Comparison of ENCODE assay signal across 8 cellular contexts in genomic region chr13:80338781-80339577, GRCh38. TPM values are rescaled to one million over a fixed set of nuclear protein-coding genes. Genes with fewer than 3 reads are reported as not detected.
DNase-seq lines count a peak whose midpoint lies in the region; TF ChIP-seq lines count a peak whose summit lies in the region.

No MANE protein-coding gene starts in this region.

- TF ChIP-seq CTCF in BE2C (IDR thresholded peaks at IDR 0.05; ENCODE audit: low read depth, low read length) = peak; percentile 21

- H3K9me3 Mint-ChIP-seq in activated naive CD4-positive, alpha-beta T cell treated with anti-CD3 and anti-CD28 coated beads for 36 hours = no peaks in the 10 kb centered on the region

- CTCF ChIA-PET in activated naive CD4-positive, alpha-beta T cell treated with anti-CD3 and anti-CD28 coated beads for 36 hours (lab: Charles Lee) = interaction anchor here (0.7 to 0.9 kb wide), 3 partner anchors 98 to 851 kb away, joined by 3 to 6 read pairs (median 4); no protein-coding TSS in a partner anchor

- no peak overlapping the region for H3K27ac Mint-ChIP-seq in activated naive CD4-positive, alpha-beta T cell treated with anti-CD3 and anti-CD28 coated beads for 36 hours

- peak; percentile 82 for DNase-seq in BE2C
- DNase-seq in NCI-H2227 (lab: John Stamatoyannopoulos, UW; ENCODE audit: unreplicated experiment) = peak; percentile 30
- peak; percentile 92 for DNase-seq in astrocyte of the hippocampus (ENCODE audit: low read depth, low spot score)
- no peak for DNase-seq in iPS DF 6.9 (ENCODE audit: low read depth, low spot score)
- peak; percentile 64 for DNase-seq in pulmonary artery endothelial cell (ENCODE audit: low read depth, low spot score)
- no peak for DNase-seq in NCI-H774 (lab: John Stamatoyannopoulos, UW)
- no peak for DNase-seq in activated naive CD4-positive, alpha-beta T cell treated with anti-CD3 and anti-CD28 coated beads for 36 hours

- H3K4me3 ChIP-seq in BE2C (ENCODE audit: low read depth, low read length) = peak overlapping the region; percentile 100
- H3K4me3 ChIP-seq in iPS DF 6.9 (ENCODE audit: low read length) = peak overlapping the region; percentile 85

- in situ Hi-C loops in GM18951 (cut with MboI; ENCODE audit: low sequenced_read_pairs, unreplicated experiment) = no loop called here

- peaks cover 8% of the 10 kb centered on the region for H3K4me1 Mint-ChIP-seq in activated naive CD4-positive, alpha-beta T cell treated with anti-CD3 and anti-CD28 coated beads for 36 hours (ENCODE audit: low read depth)

- H3K4me1 ChIP-seq in BE2C = no peaks in the 10 kb centered on the region; the same call in 1 of the 2 replicates
- 0 out of 2 replicates have a peak, but pooled peaks cover 1% of the 10 kb centered on the region for H3K4me1 ChIP-seq in iPS DF 6.9 (ENCODE audit: control insufficient read depth, insufficient read depth, low read length)

- no peak overlapping the region for H3K27ac ChIP-seq in iPS DF 6.9 (ENCODE audit: low read length)

- no peak overlapping the region for H3K4me3 Mint-ChIP-seq in activated naive CD4-positive, alpha-beta T cell treated with anti-CD3 and anti-CD28 coated beads for 36 hours

- peaks cover 36% of the 10 kb centered on the region for H3K27me3 Mint-ChIP-seq in activated naive CD4-positive, alpha-beta T cell treated with anti-CD3 and anti-CD28 coated beads for 36 hours (ENCODE audit: low read depth)

- H3K27me3 ChIP-seq in BE2C (no peaks in the 10 kb centered on the region), iPS DF 6.9 (ENCODE audit: control insufficient read depth, insufficient read depth, low read length) (no peaks in the 10 kb centered on the region)

- WGBS in iPS DF 6.9 (ENCODE audit: insufficient coverage, insufficient read length) = no CpG with 5 or more reads among the region's 40 CpGs

- H3K36me3 Mint-ChIP-seq in activated naive CD4-positive, alpha-beta T cell treated with anti-CD3 and anti-CD28 coated beads for 36 hours (ENCODE audit: low read depth) = no peaks in the 10 kb centered on the region

- intact Hi-C loops in activated naive CD4-positive, alpha-beta T cell treated with anti-CD3 and anti-CD28 coated beads for 36 hours (cut with micrococcal nuclease) = no loop called here

- H3K9me3 ChIP-seq in BE2C (no peaks in the 10 kb centered on the region), iPS DF 6.9 (ENCODE audit: control insufficient read depth, insufficient read depth, low read length) (no peaks in the 10 kb centered on the region)

- peaks cover 36% of the 10 kb centered on the region for H3K36me3 ChIP-seq in BE2C
- H3K36me3 ChIP-seq in iPS DF 6.9 (ENCODE audit: control insufficient read depth, insufficient read depth, low read length) = peaks cover 8% of the 10 kb centered on the region

- TF ChIP-seq POLR2A in GM18951 (IDR thresholded peaks at IDR 0.05; ENCODE audit: extremely low read depth, insufficient read depth, insufficient read length) = peak; percentile 23

RNA-seq across cellular contexts. Expression of gene SPRY2, which starts 1.9 kb away (rescaled TPM):
- 146 TPM for polyA plus RNA-seq in BE2C (2012; ENCODE audit: insufficient read depth, insufficient read length, low read depth)
- total RNA-seq in pulmonary artery endothelial cell = 18.5 and 32.4 TPM in 2 replicates
- total RNA-seq in activated naive CD4-positive, alpha-beta T cell treated with anti-CD3 and anti-CD28 coated beads for 36 hours = under 1 TPM; 0.26 to 0.44 TPM

Comparison
In these comparisons a context has a peak if more than half of its experiments do, and no peak if none do; other contexts are left out.
1. DNase-seq: peak in BE2C (single experiment), NCI-H2227 (single experiment), astrocyte of the hippocampus (single experiment) and pulmonary artery endothelial cell (single experiment); none in iPS DF 6.9 (single experiment), NCI-H774 (single experiment) and activated naive CD4-positive, alpha-beta T cell treated with anti-CD3 and anti-CD28 coated beads for 36 hours (single experiment).
2. RNA of gene SPRY2, which starts 1.9 kb away (total RNA-seq): 18.5 to 32.4 TPM in pulmonary artery endothelial cell; 0.26 to 0.44 TPM in activated naive CD4-positive, alpha-beta T cell treated with anti-CD3 and anti-CD28 coated beads for 36 hours; every median in the first group is over 10 times any median in the second.